Comparison of ENCODE assay signal across 1 cellular context in the genomic region with DNA sequence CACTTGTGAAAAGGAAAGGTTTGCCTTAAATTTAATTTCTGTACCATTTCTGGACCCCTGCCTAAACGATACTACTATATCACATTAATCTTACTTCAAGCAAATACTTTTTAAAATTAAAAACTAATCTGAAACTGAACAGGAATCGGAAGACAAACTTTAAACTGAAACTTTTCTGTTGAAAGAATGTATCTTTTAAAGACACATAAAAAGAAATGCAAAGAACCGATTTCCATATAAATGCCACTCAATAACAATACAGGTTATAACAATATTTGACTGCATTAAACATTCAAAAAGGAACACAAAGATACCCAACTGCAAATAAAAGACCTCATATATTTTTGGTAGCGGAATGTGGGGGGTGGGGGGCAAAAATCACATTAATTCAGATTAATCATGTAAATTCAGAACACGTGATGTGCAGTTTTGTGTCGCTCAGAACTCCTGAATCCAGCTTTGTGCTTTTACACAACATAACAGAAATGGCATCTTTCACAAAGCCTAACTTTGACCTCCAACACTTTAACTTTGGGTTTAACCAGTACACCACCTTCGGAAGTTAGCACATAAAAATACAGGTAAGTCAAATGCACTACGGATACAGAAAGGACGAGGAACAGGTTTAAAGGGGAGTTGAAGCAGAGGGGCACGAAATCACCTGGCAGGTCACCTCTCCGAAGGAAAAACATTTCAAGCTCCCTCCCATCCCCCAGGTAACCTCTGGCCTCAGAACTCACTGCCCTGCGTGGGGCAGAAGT.
A peak's percentile ranks its signal among the peaks of the same experiment; 100 is the strongest.
TF ChIP-seq lines count a peak whose summit lies in the region.

No MANE protein-coding gene starts in this region.

TF ChIP-seq in liver, 16 proteins besides CTCF, POLR2A, EP300 and RAD21 (continued from another document):
- TF ChIP-seq, protein P1, sequence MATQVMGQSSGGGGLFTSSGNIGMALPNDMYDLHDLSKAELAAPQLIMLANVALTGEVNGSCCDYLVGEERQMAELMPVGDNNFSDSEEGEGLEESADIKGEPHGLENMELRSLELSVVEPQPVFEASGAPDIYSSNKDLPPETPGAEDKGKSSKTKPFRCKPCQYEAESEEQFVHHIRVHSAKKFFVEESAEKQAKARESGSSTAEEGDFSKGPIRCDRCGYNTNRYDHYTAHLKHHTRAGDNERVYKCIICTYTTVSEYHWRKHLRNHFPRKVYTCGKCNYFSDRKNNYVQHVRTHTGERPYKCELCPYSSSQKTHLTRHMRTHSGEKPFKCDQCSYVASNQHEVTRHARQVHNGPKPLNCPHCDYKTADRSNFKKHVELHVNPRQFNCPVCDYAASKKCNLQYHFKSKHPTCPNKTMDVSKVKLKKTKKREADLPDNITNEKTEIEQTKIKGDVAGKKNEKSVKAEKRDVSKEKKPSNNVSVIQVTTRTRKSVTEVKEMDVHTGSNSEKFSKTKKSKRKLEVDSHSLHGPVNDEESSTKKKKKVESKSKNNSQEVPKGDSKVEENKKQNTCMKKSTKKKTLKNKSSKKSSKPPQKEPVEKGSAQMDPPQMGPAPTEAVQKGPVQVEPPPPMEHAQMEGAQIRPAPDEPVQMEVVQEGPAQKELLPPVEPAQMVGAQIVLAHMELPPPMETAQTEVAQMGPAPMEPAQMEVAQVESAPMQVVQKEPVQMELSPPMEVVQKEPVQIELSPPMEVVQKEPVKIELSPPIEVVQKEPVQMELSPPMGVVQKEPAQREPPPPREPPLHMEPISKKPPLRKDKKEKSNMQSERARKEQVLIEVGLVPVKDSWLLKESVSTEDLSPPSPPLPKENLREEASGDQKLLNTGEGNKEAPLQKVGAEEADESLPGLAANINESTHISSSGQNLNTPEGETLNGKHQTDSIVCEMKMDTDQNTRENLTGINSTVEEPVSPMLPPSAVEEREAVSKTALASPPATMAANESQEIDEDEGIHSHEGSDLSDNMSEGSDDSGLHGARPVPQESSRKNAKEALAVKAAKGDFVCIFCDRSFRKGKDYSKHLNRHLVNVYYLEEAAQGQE (IDR thresholded peaks at IDR 0.05), result no peak
- TF ChIP-seq YY1 (IDR thresholded peaks at IDR 0.05), result peak; percentile 30
- no peak for TF ChIP-seq GABPA (IDR thresholded peaks at IDR 0.05 in 1 of 2, conservative IDR thresholded peaks at IDR 0.05 in 1 of 2)
- TF ChIP-seq, protein P2, sequence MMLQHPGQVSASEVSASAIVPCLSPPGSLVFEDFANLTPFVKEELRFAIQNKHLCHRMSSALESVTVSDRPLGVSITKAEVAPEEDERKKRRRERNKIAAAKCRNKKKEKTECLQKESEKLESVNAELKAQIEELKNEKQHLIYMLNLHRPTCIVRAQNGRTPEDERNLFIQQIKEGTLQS (IDR thresholded peaks at IDR 0.05), result no peak
- no peak for TF ChIP-seq HNF4G (IDR thresholded peaks at IDR 0.05)
- TF ChIP-seq FOXA2 (IDR thresholded peaks at IDR 0.05), result no peak
- TF ChIP-seq TAF1 (conservative IDR thresholded peaks at IDR 0.05), result no peak
- TF ChIP-seq FOXA1 (IDR thresholded peaks at IDR 0.05), result no peak
- no peak for TF ChIP-seq SP1 (IDR thresholded peaks at IDR 0.05)
